In the genomic region with DNA sequence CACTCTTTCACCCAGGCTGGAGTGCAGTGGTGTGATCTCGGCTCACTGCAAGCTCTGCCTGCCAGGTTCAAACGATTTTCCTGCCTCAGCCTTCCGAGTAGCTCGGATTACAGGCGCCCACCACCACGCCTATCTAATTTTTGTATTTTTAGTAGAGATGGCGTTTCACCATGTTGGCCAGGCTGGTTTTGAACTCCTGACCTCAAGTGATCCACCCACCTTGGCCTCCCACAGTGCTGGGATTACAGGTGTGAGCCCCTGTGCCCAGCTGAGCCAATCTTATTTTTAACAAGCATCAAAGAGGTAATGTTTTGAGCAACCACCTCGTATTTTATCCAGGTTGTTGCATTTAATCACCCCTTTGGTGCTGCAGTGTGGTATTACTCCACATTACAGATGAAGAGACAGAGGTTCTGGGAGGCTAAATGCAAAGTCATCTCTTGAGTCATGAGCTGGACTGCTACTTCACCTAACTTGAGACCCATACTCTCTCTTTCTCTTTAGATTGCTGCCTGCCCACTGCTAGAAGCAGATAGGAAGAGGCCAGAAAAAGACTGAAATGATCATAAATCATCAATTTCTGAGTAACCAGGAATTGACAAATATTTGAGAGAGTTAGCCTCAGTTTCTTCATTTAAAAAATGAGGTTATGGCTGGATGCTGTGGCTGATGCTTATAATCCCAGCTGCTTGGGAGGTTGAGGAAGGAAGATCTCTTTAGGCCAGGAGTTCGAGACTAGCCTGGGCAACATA, we compare ENCODE assay signal across 1 cellular context.
TF ChIP-seq lines count a peak whose summit lies in the region.

No MANE protein-coding gene starts in this region.

TF ChIP-seq in GM12878, 131 proteins besides CTCF, POLR2A, EP300 and RAD21 (continued from another document):
- no peak for TF ChIP-seq BCL3 (IDR thresholded peaks at IDR 0.05; ENCODE audit: borderline replicate concordance, insufficient read depth, low read depth, low read length, poor library complexity, severe bottlenecking)
- no peak for TF ChIP-seq NKRF (conservative IDR thresholded peaks at IDR 0.05)
- 0 out of 2 replicates have a peak, but pooled peaks have one; percentile 13 for TF ChIP-seq RUNX3 (IDR thresholded peaks at IDR 0.05; ENCODE audit: low read length)
- TF ChIP-seq CEBPB (IDR thresholded peaks at IDR 0.05; ENCODE audit: borderline replicate concordance in 1 of 2, low read depth in 2 of 2, low read length in 2 of 2), result 0 out of 4 replicates have a peak, but pooled peaks of 1 of the 2 experiments have one; percentile 15
- TF ChIP-seq ZBED1 (IDR thresholded peaks at IDR 0.05; ENCODE audit: borderline replicate concordance), result no peak
- TF ChIP-seq ZNF24 (IDR thresholded peaks at IDR 0.05), result no peak
- TF ChIP-seq TCF12 (IDR thresholded peaks at IDR 0.05; ENCODE audit: low read depth, low read length), result no peak
- no peak for TF ChIP-seq MEF2B (IDR thresholded peaks at IDR 0.05; ENCODE audit: partially characterized antibody, poor library complexity, severe bottlenecking)
- no peak for TF ChIP-seq ASH2L (IDR thresholded peaks at IDR 0.05; ENCODE audit: borderline replicate concordance, low read depth)
- TF ChIP-seq SMAD1 (IDR thresholded peaks at IDR 0.05; ENCODE audit: low read depth, partially characterized antibody), result no peak
